ENCODE assay signal across 8 cellular contexts in the genomic region with DNA sequence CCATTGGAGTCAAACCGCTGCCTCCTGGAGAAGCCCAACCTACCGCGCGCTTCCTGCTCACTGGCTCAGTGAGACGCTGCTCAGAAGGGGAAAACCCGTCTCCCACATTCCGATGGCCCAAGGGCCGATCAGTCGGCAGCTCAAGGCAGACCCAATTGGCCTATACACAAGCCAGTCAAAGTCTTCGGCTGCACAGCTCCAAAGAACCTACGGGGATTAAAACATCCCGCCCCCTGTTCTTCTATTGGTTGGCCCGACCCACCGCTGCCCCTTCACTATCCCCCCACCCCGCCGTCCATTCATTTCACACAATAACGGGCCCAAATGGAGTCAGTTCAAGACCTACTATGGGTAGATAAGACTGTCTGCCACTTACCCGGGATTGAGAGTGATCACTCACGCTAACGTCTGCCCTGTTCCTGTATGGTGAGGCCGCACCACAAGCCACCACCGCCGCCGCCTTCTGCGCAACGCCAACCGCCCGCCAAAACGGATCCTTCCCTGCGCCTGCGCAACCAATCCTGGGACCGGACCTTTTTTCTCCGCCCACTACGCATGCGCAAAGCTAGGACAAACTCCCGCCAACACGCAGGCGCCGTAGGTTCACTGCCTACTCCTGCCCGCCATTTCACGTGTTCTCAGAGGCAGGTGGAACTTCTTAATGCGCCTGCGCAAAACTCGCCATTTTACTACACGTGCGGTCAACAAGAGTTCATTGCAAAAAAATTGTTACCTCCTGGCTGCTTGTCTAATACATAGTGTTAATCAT. TPM values are rescaled to one million over a fixed set of nuclear protein-coding genes. Genes with fewer than 3 reads are reported as not detected.
A peak's percentile ranks its signal among the peaks of the same experiment; 100 is the strongest.
DNase-seq lines count a peak whose midpoint lies in the region; ATAC-seq and TF ChIP-seq lines count a peak whose summit lies in the region.

Gene CBX5, minus strand, starts transcription at position 491 of the 769 bp plus-strand sequence. CDS start 22,472 bp downstream, outside the sequence.

- H2AK5ac ChIP-seq in IMR-90 (ENCODE audit: low read depth, low read length): peak within 1 kb of the TSS; percentile 96

- H2BK5ac ChIP-seq in IMR-90 (ENCODE audit: low read depth, low read length, poor library complexity, severe bottlenecking): peak within 1 kb of the TSS; percentile 88

- peak within 1 kb of the TSS; percentile 93 for H3K9ac ChIP-seq in IMR-90 (ENCODE audit: low read depth, low read length)

- BruUV-seq in IMR-90 (replicated peaks; lab: Mats Ljungman, UMichigan) (no TSS peak), OCI-LY7 (replicated peaks; lab: Mats Ljungman, UMichigan) (no TSS peak)

- no peaks in the 10 kb centered on the region for H3K9me1 ChIP-seq in IMR-90 (ENCODE audit: insufficient read depth, low read length)

- peak within 1 kb of the TSS; percentile 82 for H4K5ac ChIP-seq in IMR-90 (ENCODE audit: low read depth, low read length)

- dilution Hi-C loops in IMR-90 (cut with HindIII; ENCODE audit: low sequenced_read_pairs, unreplicated experiment): no loop called here

- peak within 1 kb of the TSS; percentile 98 for H3K14ac ChIP-seq in IMR-90 (replicated peaks; ENCODE audit: low read depth, low read length)

- TF ChIP-seq POLR2A in IMR-90 (IDR thresholded peaks at IDR 0.05; ENCODE audit: low read depth, low read length): peak; percentile 92

- WGBS in IMR-90 (ENCODE audit: extremely low coverage in 2 of 2, insufficient read length in 1 of 2), 2 experiments: 0% methylated on average over 19 of the region's 46 CpGs; no CpG with 5 or more reads in 1 of the 2 experiments

- H4K20me1 ChIP-seq in IMR-90 (ENCODE audit: insufficient read depth, low read length) (peaks cover 47% of the 10 kb centered on the region), OCI-LY7 (ENCODE audit: insufficient read depth, low read length) (peaks cover 41% of the 10 kb centered on the region)

- no peaks in the 10 kb centered on the region for H3K27me3 ChIP-seq in IMR-90 (ENCODE audit: control insufficient read depth, insufficient read depth, low read length)

- peaks cover 24% of the 10 kb centered on the region for H3K36me3 ChIP-seq in IMR-90 (ENCODE audit: control insufficient read depth, insufficient read depth, low read length)
- H3K36me3 ChIP-seq in OCI-LY7 (ENCODE audit: insufficient read depth, low read length): peaks cover 89% of the 10 kb centered on the region
- peaks cover 3% of the 10 kb centered on the region for H3K36me3 ChIP-seq in mucosa of descending colon (ENCODE audit: low read depth)

- H3K23ac ChIP-seq in IMR-90 (ENCODE audit: low read depth, low read length): peak within 1 kb of the TSS; percentile 99

- no peak for TF ChIP-seq RAD21 in IMR-90 (IDR thresholded peaks at IDR 0.05; ENCODE audit: low read length)

- CTCF ChIA-PET in IMR-90 (lab: Yijun Ruan, JAX) (interaction anchor here (1.0 to 1.4 kb wide), 2 partner anchors 27 to 63 kb away, joined by 3 to 5 read pairs; no protein-coding TSS in a partner anchor), OCI-LY7 (lab: Charles Lee; ENCODE audit: unreplicated experiment) (interaction anchor here (0.6 to 0.9 kb wide), 3 partner anchors 28 to 78 kb away, joined by 3 to 4 read pairs (median 3); partner anchors contain the start of gene COPZ1)

- DNase-seq in DMS114 treated with DMSO at 0.1 percent for 48 hours (lab: John Stamatoyannopoulos, UW; ENCODE audit: unreplicated experiment) (peak; percentile 99), IMR-90 (peak; percentile 100), OCI-LY7 (ENCODE audit: low spot score) (peak; percentile 100), activated T-cell treated with anti-CD3 and anti-CD28 coated beads for 24 hours (ENCODE audit: low read depth) (peak; percentile 100), epithelial cell of proximal tubule (ENCODE audit: low read depth) (peak; percentile 98), mucosa of descending colon (peak; percentile 99)
- DNase-seq in stimulated activated CD8-positive, alpha-beta memory T cell treated with anti-CD3 and anti-CD28 coated beads, Interleukin-4, amount 100 ng/mL, for 24 hours (ENCODE audit: low read depth): peak; percentile 99

- H2BK120ac ChIP-seq in IMR-90 (ENCODE audit: low read depth, low read length): peak within 1 kb of the TSS; percentile 75

- peak within 1 kb of the TSS; percentile 70; the same call in 1 of the 2 replicates for H2BK20ac ChIP-seq in IMR-90 (ENCODE audit: low read depth, low read length)

- intact Hi-C loops in IMR-90 (cut with micrococcal nuclease): loop anchor here (1.0 to 2.0 kb wide), 4 partner anchors 21 to 79 kb away; partner anchors contain the start of gene COPZ1
- intact Hi-C loops in OCI-LY7 (cut with micrococcal nuclease; ENCODE audit: unreplicated experiment): loop anchor here (1.0 to 2.0 kb wide), 5 partner anchors 15 to 63 kb away; no protein-coding TSS in a partner anchor
- intact Hi-C loops in mucosa of descending colon (cut with DNase I, micrococcal nuclease): no loop called here

- H4K91ac ChIP-seq in IMR-90 (ENCODE audit: insufficient read depth, low read depth, low read length): peak within 1 kb of the TSS; percentile 94

- H2AFZ ChIP-seq in IMR-90 (replicated peaks; ENCODE audit: low read length, poor library complexity) (peak within 1 kb of the TSS; percentile 94), OCI-LY7 (ENCODE audit: low read length) (peak within 1 kb of the TSS; percentile 29; the same call in 1 of the 2 replicates)

- peak within 1 kb of the TSS; percentile 59 for H3K18ac ChIP-seq in IMR-90 (ENCODE audit: low read depth, low read length)

- H3K4me3 ChIP-seq in IMR-90 (ENCODE audit: insufficient read depth, low read depth, low read length) (peak within 1 kb of the TSS; percentile 63), OCI-LY7 (ENCODE audit: low read depth, low read length, poor library complexity, severe bottlenecking) (peak within 1 kb of the TSS; percentile 89), epithelial cell of proximal tubule (ENCODE audit: low read depth, low read length) (peak within 1 kb of the TSS; percentile 90), mucosa of descending colon (peak within 1 kb of the TSS; percentile 63)

- in situ Hi-C loops in IMR-90 (cut with MboI; ENCODE audit: low sequenced_read_pairs): loop anchor here (5.0 kb wide), 1 partner anchor 53 kb away; no protein-coding TSS in a partner anchor

- POLR2A ChIA-PET in IMR-90 (lab: Charles Lee; ENCODE audit: unreplicated experiment): interaction anchor here (0.5 to 1.0 kb wide), 6 partner anchors 12 to 1632 kb away, joined by 3 to 6 read pairs (median 3); no protein-coding TSS in a partner anchor
- POLR2A ChIA-PET in OCI-LY7 (lab: Charles Lee): interaction anchor here (0.6 to 3.7 kb wide), 22 partner anchors 8 to 901 kb away, joined by 3 to 24 read pairs (median 4); partner anchors contain the start of genes COPZ1 and NCKAP1L

- no peaks in the 10 kb centered on the region for H3K9me2 ChIP-seq in OCI-LY7 (ENCODE audit: insufficient read depth, low read length)

- H3K4me1 ChIP-seq in IMR-90 (ENCODE audit: control insufficient read depth, insufficient read depth, low read length) (peaks cover 3% of the 10 kb centered on the region), OCI-LY7 (ENCODE audit: insufficient read depth, low read length, poor library complexity, severe bottlenecking) (peaks cover 57% of the 10 kb centered on the region), mucosa of descending colon (ENCODE audit: low read depth) (peaks cover 47% of the 10 kb centered on the region)

- H3K79me1 ChIP-seq in IMR-90 (ENCODE audit: low read depth in 1 of 2, low read length in 2 of 2): peaks cover 0 to 32% of the 10 kb centered on the region in 2 experiments; a peak in 3 of 4 replicates

- peak within 1 kb of the TSS; percentile 99 for H2AK9ac ChIP-seq in IMR-90 (replicated peaks; ENCODE audit: low read depth, low read length, poor library complexity)

- ATAC-seq in GM21529 (IDR thresholded peaks at IDR 0.05; ENCODE audit: unreplicated experiment) (peak; percentile 77), IMR-90 (ENCODE audit: low read depth) (peak; percentile 82), mucosa of descending colon (peak; percentile 81)

- peak within 1 kb of the TSS; percentile 97 for H3K56ac ChIP-seq in IMR-90 (ENCODE audit: extremely low read depth, insufficient read depth, low read length)

- peak within 1 kb of the TSS; percentile 71; the same call in 1 of the 3 replicates for H2BK15ac ChIP-seq in IMR-90 (ENCODE audit: low read depth, low read length)

- H3K4ac ChIP-seq in IMR-90 (ENCODE audit: low read depth, low read length): peak within 1 kb of the TSS; percentile 96

- peak within 1 kb of the TSS; percentile 82 for H3K27ac ChIP-seq in IMR-90 (ENCODE audit: insufficient read depth, low read length)
- peak within 1 kb of the TSS; percentile 85 for H3K27ac ChIP-seq in OCI-LY7 (ENCODE audit: low read depth, low read length, poor library complexity, severe bottlenecking)

- no peak for TF ChIP-seq CTCF in IMR-90 (conservative IDR thresholded peaks at IDR 0.05; ENCODE audit: low read depth, low read length)
- TF ChIP-seq CTCF in OCI-LY7 (conservative IDR thresholded peaks at IDR 0.05; ENCODE audit: low read length): no peak
- TF ChIP-seq CTCF in epithelial cell of proximal tubule (conservative IDR thresholded peaks at IDR 0.05; ENCODE audit: low read depth, low read length): no peak
- peak; percentile 9 for TF ChIP-seq CTCF in mucosa of descending colon (IDR thresholded peaks at IDR 0.05)

- peak within 1 kb of the TSS; percentile 93 to 96 for H4K8ac ChIP-seq in IMR-90 (ENCODE audit: low read depth in 2 of 2, low read length in 2 of 2)

- H3K79me2 ChIP-seq in OCI-LY7 (ENCODE audit: insufficient read depth, low read depth, low read length): peaks cover 89% of the 10 kb centered on the region

- no peaks in the 10 kb centered on the region for H3K9me3 ChIP-seq in IMR-90 (ENCODE audit: control insufficient read depth, insufficient read depth, low read length)
- H3K9me3 ChIP-seq in OCI-LY7 (ENCODE audit: low read length): no peaks in the 10 kb centered on the region
- no peaks in the 10 kb centered on the region for H3K9me3 ChIP-seq in mucosa of descending colon

- H3K4me2 ChIP-seq in IMR-90 (ENCODE audit: low read depth, low read length): peak within 1 kb of the TSS; percentile 86
- peak within 1 kb of the TSS; percentile 88 for H3K4me2 ChIP-seq in OCI-LY7 (ENCODE audit: low read length)

TF ChIP-seq in IMR-90, 13 proteins besides CTCF, POLR2A, EP300 and RAD21 (continues in another document):
- TF ChIP-seq FOS (IDR thresholded peaks at IDR 0.05; ENCODE audit: low read depth, low read length) (peak; percentile 51), MAFK (IDR thresholded peaks at IDR 0.05; ENCODE audit: low read depth, low read length) (no peak), SMC3 (IDR thresholded peaks at IDR 0.05; ENCODE audit: low read depth, low read length) (no peak), NFE2L2 (IDR thresholded peaks at IDR 0.05; ENCODE audit: low read depth, low read length) (no peak), CEBPB (IDR thresholded peaks at IDR 0.05; ENCODE audit: low read depth, low read length) (peak; percentile 25; the same call in 1 of the 2 replicates)

RNA-seq across cellular contexts. Expression of gene CBX5, which starts in this region (rescaled TPM):
- 40.9 and 66.9 TPM in 2 replicates for total RNA-seq in IMR-90 (2012; rRNA removed)
- polyA plus RNA-seq in IMR-90 (2012; rRNA removed): 15.3 and 18.0 TPM in 2 replicates
- 3.8 and 5.5 TPM in 2 replicates for polyA plus RNA-seq in IMR-90 (2012; cell fraction: cytosol; rRNA removed)
- 2.4 and 10.2 TPM in 2 replicates for polyA plus RNA-seq in IMR-90 (2012; cell fraction: nucleus; rRNA removed; ENCODE audit: low replicate concordance)
- total RNA-seq in OCI-LY7 (2014; rRNA removed; shearing (Covaris generic)): 97.8 and 115 TPM in 2 replicates
- 299 and 321 TPM in 2 replicates for total RNA-seq in OCI-LY7 (2022)
- total RNA-seq in epithelial cell of proximal tubule: 61.5 and 67.3 TPM in 2 replicates
- 10 to 100 TPM; 37.1 to 56.9 (median 50.5) TPM for total RNA-seq in mucosa of descending colon

Comparison
In these comparisons a context has a peak if more than half of its experiments do, and no peak if none do; other contexts are left out.
1. Peak in every context shown above with its lines: DNase-seq, ATAC-seq, H3K4me3 ChIP-seq and H3K27ac ChIP-seq.
2. intact Hi-C loops: an anchor here in IMR-90 (1.0 to 2.0 kb wide) and OCI-LY7 (1.0 to 2.0 kb wide); none called in mucosa of descending colon.